Comparison of ENCODE assay signal across 11 cellular contexts in genomic region chr1:218480137-218480536, GRCh38.
DNase-seq lines count a peak whose midpoint lies in the region; ATAC-seq, FAIRE-seq and TF ChIP-seq lines count a peak whose summit lies in the region.
"Had no signal": no experiment of that assay in that cellular context is flagged by ENCODE, and none has a peak within 500 bp of the region (broad histone marks: within the 10 kb centered on the region; RNA-seq: fewer than 3 reads in every experiment).

No MANE protein-coding gene starts in this region.

- TF ChIP-seq CTCF in ascending aorta (IDR thresholded peaks at IDR 0.05) = no peak
- no peak for TF ChIP-seq CTCF in retinal pigment epithelial cell (conservative IDR thresholded peaks at IDR 0.05; ENCODE audit: low read depth, low read length)

- peaks cover 3 to 29% of the 10 kb centered on the region in 2 donors for H3K4me1 ChIP-seq in ascending aorta

- H3K27me3 ChIP-seq in ascending aorta = no peaks in the 10 kb centered on the region
- H3K27me3 ChIP-seq: neutrophil had no signal

- no peaks in the 10 kb centered on the region for H3K9me3 ChIP-seq in ascending aorta
- H3K9me3 ChIP-seq: neutrophil had no signal

- TF ChIP-seq POLR2A in GM12891 (IDR thresholded peaks at IDR 0.05; ENCODE audit: low read depth, low read length) = no peak

- H3K4me3 ChIP-seq in ascending aorta (no peak overlapping the region), retinal pigment epithelial cell (ENCODE audit: low read length) (no peak overlapping the region)

- DNase-seq in EL (peak; percentile 98), ascending aorta (ENCODE audit: low spot score in 2 of 2) (peak in 1 of 2 donors; percentile 77), Right ventricle myocardium superior (no peak), retinal pigment epithelial cell (ENCODE audit: low read depth) (peak; percentile 91), NCI-H510A (lab: John Stamatoyannopoulos, UW) (no peak), head of caudate nucleus (no peak), GM12891 (ENCODE audit: insufficient read length, low spot score) (no peak), NCI-H2081 (lab: John Stamatoyannopoulos, UW) (no peak)
- DNase-seq: NCI-H1048 had no signal

- peak overlapping the region; percentile 35 to 37 for H3K27ac ChIP-seq in ascending aorta
- H3K27ac ChIP-seq: neutrophil had no signal

- FAIRE-seq in GM12891 (lab: Jason Lieb, UNC) = no peak
- FAIRE-seq: G401.6 had no signal

- H3K36me3 ChIP-seq in ascending aorta = no peaks in the 10 kb centered on the region
- H3K36me3 ChIP-seq: neutrophil had no signal

- intact Hi-C loops in ascending aorta (cut with DNase I) (loop anchor here (1.0 to 2.0 kb wide), 2 partner anchors 18 to 19 kb away; no protein-coding TSS in a partner anchor), Right ventricle myocardium superior (cut with DNase I) (no loop called here), head of caudate nucleus (cut with DNase I) (no loop called here)

- ATAC-seq in Right ventricle myocardium superior (ENCODE audit: poor library complexity) = peak; percentile 58

TF ChIP-seq in GM12891, 5 proteins besides CTCF, POLR2A, EP300 and RAD21:
- TF ChIP-seq PAX5 (IDR thresholded peaks at IDR 0.05; ENCODE audit: insufficient read depth, low read length, severe bottlenecking) (no peak), POU2F2 (IDR thresholded peaks at IDR 0.05; ENCODE audit: low read depth, low read length) (no peak), POLR2AphosphoS5 (IDR thresholded peaks at IDR 0.05; ENCODE audit: low read depth, low read length) (no peak), SPI1 (IDR thresholded peaks at IDR 0.05; ENCODE audit: low read depth, low read length) (no peak), TAF1 (IDR thresholded peaks at IDR 0.05; ENCODE audit: low read depth, low read length) (no peak)
TF ChIP-seq in GM12891: peak in this region for 0.

Comparison
In these comparisons a context has a peak if more than half of its experiments do, and no peak if none do; other contexts are left out.
1. DNase-seq: peak in EL (single experiment) and retinal pigment epithelial cell (single experiment); none in Right ventricle myocardium superior (single experiment), NCI-H510A (single experiment), head of caudate nucleus (0 of 42), GM12891 (single experiment) and NCI-H2081 (0 of 2).